Comparison of ENCODE assay signal across 32 cellular contexts in genomic region chr2:4134881-4135565, GRCh38.
DNase-seq lines count a peak whose midpoint lies in the region; ATAC-seq, FAIRE-seq and TF ChIP-seq lines count a peak whose summit lies in the region.
"Had no signal": no experiment of that assay in that cellular context is flagged by ENCODE, and none has a peak within 500 bp of the region (broad histone marks: within the 10 kb centered on the region; RNA-seq: fewer than 3 reads in every experiment).

No MANE protein-coding gene starts in this region.

- H3K9me3 Mint-ChIP-seq in mesothelial cell of epicardium: peaks cover 27% of the 10 kb centered on the region

- no peak overlapping the region for H3K4me3 Mint-ChIP-seq in mesothelial cell of epicardium
- H3K4me3 Mint-ChIP-seq: activated naive CD8-positive, alpha-beta T cell treated with anti-CD3 and anti-CD28 coated beads for 36 hours; activated T-helper 17 cell treated with anti-CD3 and anti-CD28 coated beads, Interleukin-2, amount 50 U/mL, for 72 hours; HFFc6; naive thymus-derived CD8-positive, alpha-beta T cell had no signal

- H3K27ac Mint-ChIP-seq in mesothelial cell of epicardium: peak overlapping the region; percentile 15
- H3K27ac Mint-ChIP-seq: activated naive CD8-positive, alpha-beta T cell treated with anti-CD3 and anti-CD28 coated beads for 36 hours; activated T-helper 17 cell treated with anti-CD3 and anti-CD28 coated beads, Interleukin-2, amount 50 U/mL, for 72 hours; HFFc6; naive thymus-derived CD8-positive, alpha-beta T cell had no signal

- no peaks in the 10 kb centered on the region for H3K36me3 ChIP-seq in bronchial epithelial cell (ENCODE audit: control insufficient read depth, insufficient read depth, low read length)
- H3K36me3 ChIP-seq: ascending aorta, pancreas had no signal

- TF ChIP-seq CTCF in bronchial epithelial cell (IDR thresholded peaks at IDR 0.05; ENCODE audit: insufficient read depth, low read length, severe bottlenecking): no peak
- TF ChIP-seq CTCF in mesothelial cell of epicardium (IDR thresholded peaks at IDR 0.05; ENCODE audit: unreplicated experiment): no peak

- H3K27me3 Mint-ChIP-seq in mesothelial cell of epicardium (ENCODE audit: low read depth): no peaks in the 10 kb centered on the region
- H3K27me3 Mint-ChIP-seq: activated naive CD8-positive, alpha-beta T cell treated with anti-CD3 and anti-CD28 coated beads for 36 hours; activated T-helper 17 cell treated with anti-CD3 and anti-CD28 coated beads, Interleukin-2, amount 50 U/mL, for 72 hours had no signal

- DNase-seq in CD1c-positive myeloid dendritic cell (ENCODE audit: extremely low spot score) (peak; percentile 37), Kasumi-1 (lab: John Stamatoyannopoulos, UW) (peak; percentile 70 to 78), bronchial epithelial cell (ENCODE audit: low read depth) (peak; percentile 5), mesothelial cell of epicardium (ENCODE audit: low spot score in 2 of 2, unreplicated experiment in 2 of 2) (no peak), NCI-H69 (lab: John Stamatoyannopoulos, UW) (no peak), DMS79 (lab: John Stamatoyannopoulos, UW) (no peak), cerebellum (ENCODE audit: low spot score) (no peak)
- DNase-seq: activated CD4-positive, alpha-beta T cell treated with anti-CD3 and anti-CD28 coated beads, Interleukin-2, amount 50 U/mL, for 48 hours; activated CD4-positive, CD25-positive, alpha-beta regulatory T cell; activated CD8-positive, alpha-beta memory T cell treated with anti-CD3 and anti-CD28 coated beads, Interleukin-2, amount 50 U/mL, for 4 hours; activated naive CD8-positive, alpha-beta T cell treated with anti-CD3 and anti-CD28 coated beads for 36 hours; C1 segment of cervical spinal cord; Calu3; central memory CD4-positive, alpha-beta T cell; HFFc6; midbrain; naive thymus-derived CD8-positive, alpha-beta T cell; NCI-H1048; NCI-H1930; NCI-H2227 treated with DMSO at 0.1 percent for 48 hours; NCI-H748 treated with DMSO at 0.1 percent for 48 hours; OCI-M1; stimulated activated CD4-positive, alpha-beta T cell treated with anti-CD3 and anti-CD28 coated beads, Interleukin-4, amount 100 ng/mL, for 4 hours; stimulated activated naive CD4-positive, alpha-beta T cell had no signal

- no peaks in the 10 kb centered on the region for H3K36me3 Mint-ChIP-seq in mesothelial cell of epicardium
- H3K36me3 Mint-ChIP-seq: activated naive CD8-positive, alpha-beta T cell treated with anti-CD3 and anti-CD28 coated beads for 36 hours had no signal

- peaks cover 9% of the 10 kb centered on the region for H3K4me1 Mint-ChIP-seq in mesothelial cell of epicardium
- H3K4me1 Mint-ChIP-seq: activated naive CD8-positive, alpha-beta T cell treated with anti-CD3 and anti-CD28 coated beads for 36 hours; activated T-helper 17 cell treated with anti-CD3 and anti-CD28 coated beads, Interleukin-2, amount 50 U/mL, for 72 hours had no signal

- no peaks in the 10 kb centered on the region for H3K27me3 ChIP-seq in bronchial epithelial cell (ENCODE audit: control insufficient read depth, insufficient read depth, low read length)
- H3K27me3 ChIP-seq: ascending aorta, pancreas, testis had no signal

- H3K4me3 ChIP-seq in bronchial epithelial cell (ENCODE audit: low read depth, low read length): no peak overlapping the region
- H3K4me3 ChIP-seq: ascending aorta, pancreas had no signal

- ATAC-seq in HG03520 (IDR thresholded peaks at IDR 0.05; ENCODE audit: unreplicated experiment): no peak
- ATAC-seq: activated T-helper 17 cell treated with anti-CD3 and anti-CD28 coated beads, Interleukin-2, amount 50 U/mL, for 72 hours; left lobe of liver; naive thymus-derived CD8-positive, alpha-beta T cell; pancreas; Right ventricle myocardium inferior; sciatic nerve had no signal

- no peak for FAIRE-seq in bronchial epithelial cell (lab: Jason Lieb, UNC)
- FAIRE-seq: pancreas had no signal

Comparison
In these comparisons a context has a peak if more than half of its experiments do, and no peak if none do; other contexts are left out.
1. DNase-seq: peak in CD1c-positive myeloid dendritic cell (single experiment), Kasumi-1 (2 of 2) and bronchial epithelial cell (single experiment); none in mesothelial cell of epicardium (0 of 2), NCI-H69 (single experiment), DMS79 (single experiment) and cerebellum (single experiment).